In genomic region chr12:110733089-110733715, GRCh38 we compare ENCODE assay signal across 12 cellular contexts. TPM values are rescaled to one million over a fixed set of nuclear protein-coding genes. Genes with fewer than 3 reads are reported as not detected.
DNase-seq lines count a peak whose midpoint lies in the region; ATAC-seq and TF ChIP-seq lines count a peak whose summit lies in the region.
"Had no signal": no experiment of that assay in that cellular context is flagged by ENCODE, and none has a peak within 500 bp of the region (broad histone marks: within the 10 kb centered on the region; RNA-seq: fewer than 3 reads in every experiment).

No MANE protein-coding gene starts in this region.

- H3K9me3 ChIP-seq in PC-3 (ENCODE audit: low read length): no peaks in the 10 kb centered on the region
- H3K9me3 ChIP-seq in fibroblast of lung (ENCODE audit: control insufficient read depth, insufficient read depth, low read depth, low read length): no peaks in the 10 kb centered on the region
- H3K9me3 ChIP-seq in parathyroid adenoma (ENCODE audit: control insufficient read depth, low read length): no peaks in the 10 kb centered on the region
- H3K9me3 ChIP-seq: heart left ventricle had no signal

- H3K9me2 ChIP-seq in PC-3 (replicated peaks; ENCODE audit: low read length): no peaks in the 10 kb centered on the region

- POLR2A ChIA-PET in PC-3 (lab: Charles Lee; ENCODE audit: unreplicated experiment): interaction anchor here (0.7 kb wide), 1 partner anchor 1649 kb away, joined by 3 read pairs; the partner anchor contains the start of gene HECTD4

- H3K36me3 ChIP-seq in PC-3 (ENCODE audit: low read depth, low read length) (peaks cover 70% of the 10 kb centered on the region), fibroblast of lung (ENCODE audit: control insufficient read depth, insufficient read depth, low read length) (peaks cover 8% of the 10 kb centered on the region), parathyroid adenoma (ENCODE audit: control insufficient read depth, insufficient read depth, low read length) (no peaks in the 10 kb centered on the region)

- H3K79me2 ChIP-seq in PC-3 (ENCODE audit: low read length): peaks cover 99% of the 10 kb centered on the region
- peaks cover 87% of the 10 kb centered on the region for H3K79me2 ChIP-seq in fibroblast of lung (ENCODE audit: control insufficient read depth, insufficient read depth, low read length)
- H3K79me2 ChIP-seq in parathyroid adenoma: peaks cover 38% of the 10 kb centered on the region

- H3K4me1 ChIP-seq in PC-3 (ENCODE audit: insufficient read depth, low read length) (peaks cover 15% of the 10 kb centered on the region), fibroblast of lung (ENCODE audit: control insufficient read depth, extremely low read depth, insufficient read depth, low read length) (no peaks in the 10 kb centered on the region), parathyroid adenoma (peaks cover 44% of the 10 kb centered on the region)

- intact Hi-C loops in PC-3 (cut with micrococcal nuclease): no loop called here

- TF ChIP-seq CTCF in PC-3 (conservative IDR thresholded peaks at IDR 0.05; ENCODE audit: low read depth, low read length) (no peak), fibroblast of lung (conservative IDR thresholded peaks at IDR 0.05 in 1 of 2, IDR thresholded peaks at IDR 0.05 in 1 of 2; ENCODE audit: low read depth in 1 of 2, low read length in 2 of 2) (no peak), parathyroid adenoma (IDR thresholded peaks at IDR 0.05) (no peak)

- no TSS peak for BruUV-seq in PC-3 (replicated peaks; lab: Mats Ljungman, UMichigan)

- H3K4me2 ChIP-seq in PC-3 (ENCODE audit: low read length): no peak overlapping the region; the same call in 1 of the 2 replicates
- no peak overlapping the region for H3K4me2 ChIP-seq in fibroblast of lung (ENCODE audit: extremely low read depth, insufficient read depth, low read length)
- H3K4me2 ChIP-seq in parathyroid adenoma (ENCODE audit: low read length): peak overlapping the region; percentile 56

- peak; percentile 69 for DNase-seq in EH (ENCODE audit: low read depth)
- DNase-seq in PC-3: no peak
- peak; percentile 63 to 73 for DNase-seq in fibroblast of lung (ENCODE audit: low read depth in 2 of 2)
- DNase-seq in stimulated activated CD4-positive, alpha-beta T cell treated with anti-CD3 and anti-CD28 coated beads, Interleukin-4, amount 100 ng/mL, for 24 hours: no peak
- DNase-seq: activated CD4-positive, alpha-beta T cell treated with anti-CD3 and anti-CD28 coated beads, Interleukin-2, amount 50 U/mL, for 48 hours; NCI-H2171; SIG-M5 had no signal

- H3F3A ChIP-seq in PC-3 (ENCODE audit: low read length, unreplicated experiment): no peaks in the 10 kb centered on the region

- H3K4me3 ChIP-seq in PC-3 (ENCODE audit: low read length) (no peak overlapping the region), fibroblast of lung (replicated peaks in 1 of 4; ENCODE audit: control extremely low read depth in 1 of 4, insufficient read depth in 1 of 4, low read depth in 3 of 4, low read length in 4 of 4) (no peak overlapping the region), parathyroid adenoma (ENCODE audit: low read depth, low read length) (peak overlapping the region; percentile 45)

- H3K27me3 ChIP-seq in PC-3 (ENCODE audit: low read length) (no peaks in the 10 kb centered on the region), fibroblast of lung (ENCODE audit: control insufficient read depth, insufficient read depth, low read length) (no peaks in the 10 kb centered on the region), parathyroid adenoma (ENCODE audit: control insufficient read depth, insufficient read depth, low read length) (no peaks in the 10 kb centered on the region)
- H3K27me3 ChIP-seq: heart left ventricle had no signal

- H2AFZ ChIP-seq in PC-3 (ENCODE audit: low read length): no peak overlapping the region
- H2AFZ ChIP-seq in fibroblast of lung (ENCODE audit: low read length): no peak overlapping the region
- H2AFZ ChIP-seq in parathyroid adenoma: no peak overlapping the region

- H3K9ac ChIP-seq in PC-3 (ENCODE audit: low read length): no peak overlapping the region
- H3K9ac ChIP-seq in fibroblast of lung (ENCODE audit: insufficient read depth, low read length): no peak overlapping the region
- no peak overlapping the region for H3K9ac ChIP-seq in parathyroid adenoma

- H4K20me1 ChIP-seq in PC-3 (ENCODE audit: low read length) (peaks cover 93% of the 10 kb centered on the region), fibroblast of lung (ENCODE audit: control insufficient read depth, extremely low read depth, insufficient read depth, low read length) (peaks cover under 1% of the 10 kb centered on the region)

- H3K27ac ChIP-seq in PC-3 (ENCODE audit: low read length): no peak overlapping the region
- no peak overlapping the region for H3K27ac ChIP-seq in fibroblast of lung (ENCODE audit: insufficient read depth, low read length)
- peak overlapping the region; percentile 55 for H3K27ac ChIP-seq in parathyroid adenoma

- peak; percentile 45 for ATAC-seq in PC-3
- no peak for ATAC-seq in HG03520 (IDR thresholded peaks at IDR 0.05; ENCODE audit: unreplicated experiment)
- ATAC-seq in HG03025 (IDR thresholded peaks at IDR 0.05; ENCODE audit: low FRiP score, unreplicated experiment): no peak
- no peak for ATAC-seq in HG03432 (IDR thresholded peaks at IDR 0.05; ENCODE audit: unreplicated experiment)

- CTCF ChIA-PET in PC-3 (lab: Charles Lee): interaction anchor here (0.5 to 1.0 kb wide), 3 partner anchors 29 to 95 kb away, joined by 3 to 4 read pairs (median 4); no protein-coding TSS in a partner anchor

RNA-seq across cellular contexts. Expression of gene PPP1CC, which starts 9.5 kb away (rescaled TPM):
- 202 and 204 TPM in 2 replicates for total RNA-seq in PC-3 (2014; rRNA removed)
- 98.9 and 112 TPM in 2 replicates for total RNA-seq in fibroblast of lung
- 110 and 125 TPM in 2 replicates for polyA plus RNA-seq in fibroblast of lung
- polyA plus RNA-seq in fibroblast of lung (2012): 90.9 and 113 TPM in 2 replicates
- polyA minus RNA-seq in fibroblast of lung (ENCODE audit: low replicate concordance): 31.4 and 40.3 TPM in 2 replicates

RNA-seq across cellular contexts. Expression of gene HVCN1, which starts 44.3 kb away (rescaled TPM):
- total RNA-seq in PC-3 (2014; rRNA removed) (2.2 and 3.3 TPM in 2 replicates), fibroblast of lung (5.9 and 7.4 TPM in 2 replicates)
- 3.6 and 3.8 TPM in 2 replicates for polyA plus RNA-seq in fibroblast of lung
- 2.5 and 2.7 TPM in 2 replicates for polyA plus RNA-seq in fibroblast of lung (2012)
- polyA minus RNA-seq in fibroblast of lung (ENCODE audit: low replicate concordance): 3.0 and 5.2 TPM in 2 replicates

Comparison
In these comparisons a context has a peak if more than half of its experiments do, and no peak if none do; other contexts are left out.
1. DNase-seq: peak in EH (single experiment) and fibroblast of lung (2 of 2); none in PC-3 (single experiment) and stimulated activated CD4-positive, alpha-beta T cell treated with anti-CD3 and anti-CD28 coated beads, Interleukin-4, amount 100 ng/mL, for 24 hours (single experiment).